In genomic region chr10:80498833-80499671, GRCh38 we compare ENCODE assay signal across 8 cellular contexts. TPM values are rescaled to one million over a fixed set of nuclear protein-coding genes. Genes with fewer than 3 reads are reported as not detected.
DNase-seq lines count a peak whose midpoint lies in the region; ATAC-seq and TF ChIP-seq lines count a peak whose summit lies in the region.

No MANE protein-coding gene starts in this region.

- TF ChIP-seq CTCF in BJ (IDR thresholded peaks at IDR 0.05; ENCODE audit: insufficient read depth, low read depth, low read length) (0 out of 2 replicates have a peak, but pooled peaks have one; percentile 14), coronary artery (IDR thresholded peaks at IDR 0.05) (no peak), right lobe of liver (IDR thresholded peaks at IDR 0.05) (no peak)

- H3K27me3 ChIP-seq in BJ (ENCODE audit: control insufficient read depth, insufficient read depth, low read length) (no peaks in the 10 kb centered on the region), right lobe of liver (no peaks in the 10 kb centered on the region)

- H3K4me3 ChIP-seq in BJ (ENCODE audit: low read depth, low read length) (no peak overlapping the region), coronary artery (peak overlapping the region; percentile 2), right lobe of liver (peak overlapping the region in 1 of 3 donors; percentile 2)

- intact Hi-C loops in right lobe of liver (cut with DNase I) = no loop called here

- POLR2A ChIA-PET in BJ (lab: Charles Lee) = no interaction called here

- WGBS in right lobe of liver (ENCODE audit: insufficient coverage, low coverage, low lambda C conversion rate, missing lambda C conversion rate) = 4% methylated on average over 10 of the region's 14 CpGs

- H3K36me3 ChIP-seq in BJ (ENCODE audit: control insufficient read depth, insufficient read depth, low read length) (no peaks in the 10 kb centered on the region), right lobe of liver (no peaks in the 10 kb centered on the region)

- H3K4me1 ChIP-seq in right lobe of liver = peaks cover 0 to 84% (median 37%) of the 10 kb centered on the region in 4 donors

- DNase-seq in BJ (ENCODE audit: low read depth) = peak; percentile 90
- DNase-seq in HUDEP-2 (lab: John Stamatoyannopoulos, UW; ENCODE audit: unreplicated experiment in 76 of 76) = peak in 68 of 76 experiments; percentile 20 to 79 (median 56)
- peak; percentile 68 for DNase-seq in activated CD4-positive, CD25-positive, alpha-beta regulatory T cell treated with anti-CD3 and anti-CD28 coated beads, Interleukin-2, amount 50 U/mL, for 72 hours
- DNase-seq in coronary artery (ENCODE audit: low spot score) = peak; percentile 92
- DNase-seq in right lobe of liver = peak; percentile 94 to 96 (median 95)
- DNase-seq in stimulated activated CD4-positive, alpha-beta T cell treated with anti-CD3 and anti-CD28 coated beads, Interleukin-4, amount 100 ng/mL, for 24 hours = peak; percentile 77
- no peak for DNase-seq in D341Med (ENCODE audit: low spot score)

- CTCF ChIA-PET in BJ (lab: Yijun Ruan, JAX) = interaction anchor here (1.3 to 19.0 kb wide), 4 partner anchors 10 to 48 kb away, joined by 4 to 661 read pairs (median 8); partner anchors contain the start of gene TSPAN14

- H3K9me3 ChIP-seq in right lobe of liver = no peaks in the 10 kb centered on the region

- no peak for TF ChIP-seq POLR2A in right lobe of liver (IDR thresholded peaks at IDR 0.05)

- ATAC-seq in right lobe of liver (peak; percentile 77 to 86 (median 86)), HG03159 (IDR thresholded peaks at IDR 0.05; ENCODE audit: unreplicated experiment) (no peak)

- H3K27ac ChIP-seq in coronary artery (peak overlapping the region; percentile 45 to 88), right lobe of liver (peak overlapping the region; percentile 80 to 87 (median 84))

RNA-seq across cellular contexts. Expression of gene SH2D4B, which starts 38.6 kb away (rescaled TPM):
- not detected in 2 replicates for polyA plus RNA-seq in BJ (2011; rRNA removed)
- polyA minus RNA-seq in BJ (2011; rRNA and poly(A)+ RNA removed) = not detected in 2 replicates
- not detected for total RNA-seq in right lobe of liver

RNA-seq across cellular contexts. Expression of gene TSPAN14, which starts 44.9 kb away (rescaled TPM):
- polyA plus RNA-seq in BJ (2011; rRNA removed) = 18.3 and 33.3 TPM in 2 replicates
- polyA minus RNA-seq in BJ (2011; rRNA and poly(A)+ RNA removed) = 19.5 and 22.7 TPM in 2 replicates
- total RNA-seq in right lobe of liver = 10 to 100 TPM; 22.1 to 39.0 (median 28.4) TPM
